12 cellular contexts compared by ENCODE assay signal in genomic region chr1:198543670-198544260, GRCh38. TPM values are rescaled to one million over a fixed set of nuclear protein-coding genes. Genes with fewer than 3 reads are reported as not detected.
DNase-seq lines count a peak whose midpoint lies in the region; ATAC-seq and TF ChIP-seq lines count a peak whose summit lies in the region.
"Had no signal": no experiment of that assay in that cellular context is flagged by ENCODE, and none has a peak within 500 bp of the region (broad histone marks: within the 10 kb centered on the region; RNA-seq: fewer than 3 reads in every experiment).

No MANE protein-coding gene starts in this region.

- CTCF ChIA-PET in naive thymus-derived CD4-positive, alpha-beta T cell (lab: Charles Lee) = interaction anchor here (0.8 to 1.2 kb wide), 2 partner anchors 17 to 76 kb away, joined by 3 read pairs; no protein-coding TSS in a partner anchor

- peak overlapping the region; percentile 5 for H3K27ac ChIP-seq in naive thymus-derived CD4-positive, alpha-beta T cell (ENCODE audit: low read depth, low read length)
- H3K27ac ChIP-seq: thoracic aorta had no signal

- TF ChIP-seq CTCF in mucosa of descending colon (IDR thresholded peaks at IDR 0.05) = no peak
- no peak for TF ChIP-seq CTCF in BE2C (IDR thresholded peaks at IDR 0.05; ENCODE audit: low read depth, low read length)

- POLR2A ChIA-PET in naive thymus-derived CD4-positive, alpha-beta T cell (lab: Charles Lee) = interaction anchor here (0.5 to 2.1 kb wide), 7 partner anchors 12 to 139 kb away, joined by 3 to 9 read pairs (median 5); no protein-coding TSS in a partner anchor

- H3K36me3 Mint-ChIP-seq in naive thymus-derived CD4-positive, alpha-beta T cell = peaks cover 5 to 12% (median 10%) of the 10 kb centered on the region in 5 donors
- H3K36me3 Mint-ChIP-seq: brain had no signal

- peaks cover 0 to 2% (median 0%) of the 10 kb centered on the region in 3 experiments for H3K9me3 ChIP-seq in naive thymus-derived CD4-positive, alpha-beta T cell (ENCODE audit: control insufficient read depth in 2 of 3, low read length in 3 of 3)
- H3K9me3 ChIP-seq in mucosa of descending colon (no peaks in the 10 kb centered on the region), BE2C (no peaks in the 10 kb centered on the region; the same call in 1 of the 2 replicates)
- H3K9me3 ChIP-seq: thoracic aorta had no signal

- H3K9me3 Mint-ChIP-seq in naive thymus-derived CD4-positive, alpha-beta T cell = peaks cover 2 to 21% (median 10%) of the 10 kb centered on the region in 11 donors

- peak; percentile 94 for ATAC-seq in GM18868 (IDR thresholded peaks at IDR 0.05; ENCODE audit: unreplicated experiment)
- peak; percentile 77 for ATAC-seq in HG02588 (IDR thresholded peaks at IDR 0.05; ENCODE audit: unreplicated experiment)
- peak; percentile 49 for ATAC-seq in naive thymus-derived CD4-positive, alpha-beta T cell
- no peak for ATAC-seq in mucosa of descending colon
- ATAC-seq: K562 had no signal

- H3K27ac Mint-ChIP-seq in naive thymus-derived CD4-positive, alpha-beta T cell = peak overlapping the region in 8 of 9 donors; percentile 11 to 94 (median 41)
- H3K27ac Mint-ChIP-seq: brain had no signal

- no peaks in the 10 kb centered on the region for H3K36me3 ChIP-seq in naive thymus-derived CD4-positive, alpha-beta T cell (ENCODE audit: control insufficient read depth in 2 of 3, insufficient read depth in 3 of 3, low read length in 3 of 3)
- no peaks in the 10 kb centered on the region for H3K36me3 ChIP-seq in mucosa of descending colon (ENCODE audit: low read depth)
- no peaks in the 10 kb centered on the region for H3K36me3 ChIP-seq in BE2C
- H3K36me3 ChIP-seq: thoracic aorta had no signal

- intact Hi-C loops in naive thymus-derived CD4-positive, alpha-beta T cell (cut with micrococcal nuclease) = loop anchor here in 1 of 2 donors (1.0 kb wide), 2 partner anchors 9 to 10 kb away; no protein-coding TSS in a partner anchor
- intact Hi-C loops in mucosa of descending colon (cut with DNase I, micrococcal nuclease) = no loop called here

- no peaks in the 10 kb centered on the region for H3K27me3 Mint-ChIP-seq in naive thymus-derived CD4-positive, alpha-beta T cell
- H3K27me3 Mint-ChIP-seq: brain had no signal

- H3K4me1 Mint-ChIP-seq in naive thymus-derived CD4-positive, alpha-beta T cell = peaks cover 30 to 72% (median 56%) of the 10 kb centered on the region in 7 donors
- H3K4me1 Mint-ChIP-seq: brain had no signal

- peaks cover 11 to 13% of the 10 kb centered on the region in 2 donors for H3K4me1 ChIP-seq in naive thymus-derived CD4-positive, alpha-beta T cell (ENCODE audit: control insufficient read depth in 2 of 2, insufficient read depth in 2 of 2, low read length in 2 of 2)
- H3K4me1 ChIP-seq in mucosa of descending colon (ENCODE audit: low read depth) (no peaks in the 10 kb centered on the region), BE2C (peaks cover 6% of the 10 kb centered on the region)

- no peak overlapping the region for H3K4me3 ChIP-seq in naive thymus-derived CD4-positive, alpha-beta T cell (ENCODE audit: low read length)
- H3K4me3 ChIP-seq in mucosa of descending colon (no peak overlapping the region), BE2C (ENCODE audit: low read depth, low read length) (no peak overlapping the region)
- H3K4me3 ChIP-seq: K562, thoracic aorta had no signal

- no peaks in the 10 kb centered on the region for H3K27me3 ChIP-seq in naive thymus-derived CD4-positive, alpha-beta T cell (ENCODE audit: control insufficient read depth in 2 of 2, insufficient read depth in 2 of 2, low read length in 2 of 2)
- H3K27me3 ChIP-seq in BE2C = no peaks in the 10 kb centered on the region

- H3K4me3 Mint-ChIP-seq in naive thymus-derived CD4-positive, alpha-beta T cell = peak overlapping the region in 8 of 10 donors; percentile 23 to 65 (median 50)
- H3K4me3 Mint-ChIP-seq: brain had no signal

- DNase-seq in MV-4-11 (lab: John Stamatoyannopoulos, UW) (peak; percentile 78), mucosa of descending colon (no peak), BE2C (no peak), iPS-NIHi7 (ENCODE audit: extremely low spot score) (no peak)
- DNase-seq in naive thymus-derived CD4-positive, alpha-beta T cell = no peak
- no peak for DNase-seq in activated CD4-positive, alpha-beta T cell treated with anti-CD3 and anti-CD28 coated beads for 1 hour
- DNase-seq: T-helper 1 cell had no signal

RNA-seq across cellular contexts. Expression of gene ATP6V1G3, which starts 3.3 kb away (rescaled TPM):
- not detected for total RNA-seq in naive thymus-derived CD4-positive, alpha-beta T cell
- not detected for polyA plus RNA-seq in naive thymus-derived CD4-positive, alpha-beta T cell
- total RNA-seq in mucosa of descending colon = not detected
- not detected for polyA plus RNA-seq in BE2C (2012; ENCODE audit: insufficient read depth, insufficient read length, low read depth)
- total RNA-seq: K562, thoracic aorta had no signal
